1 cellular context compared by ENCODE assay signal in the genomic region with DNA sequence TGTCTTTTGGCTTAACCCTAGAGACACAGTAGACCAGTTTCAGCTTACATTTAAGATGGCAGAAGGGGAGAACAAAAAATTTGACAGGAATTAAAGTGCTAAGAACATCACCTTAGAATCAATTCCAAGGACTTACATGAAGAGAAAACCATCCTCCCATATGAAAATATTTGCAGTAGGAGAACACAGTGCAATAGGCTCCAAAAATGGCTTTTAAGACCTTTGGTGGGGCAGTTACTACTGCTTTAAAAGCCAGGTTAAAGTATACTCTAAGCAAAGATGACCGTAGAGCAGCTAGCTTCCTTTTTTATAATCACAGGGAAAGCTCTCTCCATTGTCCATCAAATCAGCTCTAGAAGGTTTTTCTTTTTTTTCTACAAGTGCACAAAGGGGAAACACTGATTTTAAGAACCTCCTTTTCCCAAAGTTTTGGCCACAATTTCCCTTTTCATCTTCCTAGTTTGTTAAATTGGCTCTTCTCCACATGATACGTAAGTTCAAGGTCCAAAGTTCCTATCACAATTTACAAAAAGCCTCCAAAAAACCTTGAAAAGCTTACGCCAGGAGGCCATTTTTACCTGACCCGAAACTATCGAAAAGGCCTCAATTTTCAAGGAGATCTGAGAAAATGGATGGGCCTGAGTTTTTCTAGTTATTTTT.
TF ChIP-seq lines count a peak whose summit lies in the region.

No MANE protein-coding gene starts in this region.

TF ChIP-seq in K562, 482 proteins besides CTCF, POLR2A, EP300 and RAD21 (continued from another document):
- TF ChIP-seq ZBTB49 (CRISPR knock-in tag; IDR thresholded peaks at IDR 0.05; ENCODE audit: borderline replicate concordance), result no peak
- TF ChIP-seq ZNF253 (CRISPR knock-in tag; conservative IDR thresholded peaks at IDR 0.05), result peak; percentile 70; the same call in 1 of the 2 replicates
- TF ChIP-seq SREBF1 (IDR thresholded peaks at IDR 0.05; ENCODE audit: borderline replicate concordance, low read depth, low read length), result no peak
- TF ChIP-seq TBL1XR1 (IDR thresholded peaks at IDR 0.05; ENCODE audit: low read length in 2 of 2), result 0 out of 4 replicates have a peak, but pooled peaks of 1 of the 2 experiments have one; percentile 6
- TF ChIP-seq, protein P1, sequence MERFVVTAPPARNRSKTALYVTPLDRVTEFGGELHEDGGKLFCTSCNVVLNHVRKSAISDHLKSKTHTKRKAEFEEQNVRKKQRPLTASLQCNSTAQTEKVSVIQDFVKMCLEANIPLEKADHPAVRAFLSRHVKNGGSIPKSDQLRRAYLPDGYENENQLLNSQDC (CRISPR knock-in tag; IDR thresholded peaks at IDR 0.05), result peak; percentile 25; the same call in 1 of the 2 replicates
- peak; percentile 6; the same call in 1 of the 2 replicates for TF ChIP-seq ZNF175 (CRISPR knock-in tag; IDR thresholded peaks at IDR 0.05; ENCODE audit: low read depth)
- peak; percentile 56 for TF ChIP-seq RBM22 (IDR thresholded peaks at IDR 0.05; ENCODE audit: low read depth, low read length, poor library complexity, severe bottlenecking)
- TF ChIP-seq, protein P2, sequence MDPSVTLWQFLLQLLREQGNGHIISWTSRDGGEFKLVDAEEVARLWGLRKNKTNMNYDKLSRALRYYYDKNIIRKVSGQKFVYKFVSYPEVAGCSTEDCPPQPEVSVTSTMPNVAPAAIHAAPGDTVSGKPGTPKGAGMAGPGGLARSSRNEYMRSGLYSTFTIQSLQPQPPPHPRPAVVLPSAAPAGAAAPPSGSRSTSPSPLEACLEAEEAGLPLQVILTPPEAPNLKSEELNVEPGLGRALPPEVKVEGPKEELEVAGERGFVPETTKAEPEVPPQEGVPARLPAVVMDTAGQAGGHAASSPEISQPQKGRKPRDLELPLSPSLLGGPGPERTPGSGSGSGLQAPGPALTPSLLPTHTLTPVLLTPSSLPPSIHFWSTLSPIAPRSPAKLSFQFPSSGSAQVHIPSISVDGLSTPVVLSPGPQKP (CRISPR knock-in tag; IDR thresholded peaks at IDR 0.05), result no peak
- TF ChIP-seq, protein P3, sequence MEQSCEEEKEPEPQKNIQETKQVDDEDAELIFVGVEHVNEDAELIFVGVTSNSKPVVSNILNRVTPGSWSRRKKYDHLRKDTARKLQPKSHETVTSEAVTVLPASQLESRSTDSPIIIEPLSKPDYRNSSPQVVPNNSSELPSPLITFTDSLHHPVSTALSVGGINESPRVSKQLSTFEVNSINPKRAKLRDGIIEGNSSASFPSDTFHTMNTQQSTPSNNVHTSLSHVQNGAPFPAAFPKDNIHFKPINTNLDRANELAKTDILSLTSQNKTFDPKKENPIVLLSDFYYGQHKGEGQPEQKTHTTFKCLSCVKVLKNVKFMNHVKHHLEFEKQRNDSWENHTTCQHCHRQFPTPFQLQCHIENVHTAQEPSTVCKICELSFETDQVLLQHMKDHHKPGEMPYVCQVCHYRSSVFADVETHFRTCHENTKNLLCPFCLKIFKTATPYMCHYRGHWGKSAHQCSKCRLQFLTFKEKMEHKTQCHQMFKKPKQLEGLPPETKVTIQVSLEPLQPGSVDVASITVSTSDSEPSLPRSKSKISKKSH (CRISPR knock-in tag; IDR thresholded peaks at IDR 0.05), result 0 out of 2 replicates have a peak, but pooled peaks have one; percentile 59
